ENCODE assay signal across 11 cellular contexts in the genomic region with DNA sequence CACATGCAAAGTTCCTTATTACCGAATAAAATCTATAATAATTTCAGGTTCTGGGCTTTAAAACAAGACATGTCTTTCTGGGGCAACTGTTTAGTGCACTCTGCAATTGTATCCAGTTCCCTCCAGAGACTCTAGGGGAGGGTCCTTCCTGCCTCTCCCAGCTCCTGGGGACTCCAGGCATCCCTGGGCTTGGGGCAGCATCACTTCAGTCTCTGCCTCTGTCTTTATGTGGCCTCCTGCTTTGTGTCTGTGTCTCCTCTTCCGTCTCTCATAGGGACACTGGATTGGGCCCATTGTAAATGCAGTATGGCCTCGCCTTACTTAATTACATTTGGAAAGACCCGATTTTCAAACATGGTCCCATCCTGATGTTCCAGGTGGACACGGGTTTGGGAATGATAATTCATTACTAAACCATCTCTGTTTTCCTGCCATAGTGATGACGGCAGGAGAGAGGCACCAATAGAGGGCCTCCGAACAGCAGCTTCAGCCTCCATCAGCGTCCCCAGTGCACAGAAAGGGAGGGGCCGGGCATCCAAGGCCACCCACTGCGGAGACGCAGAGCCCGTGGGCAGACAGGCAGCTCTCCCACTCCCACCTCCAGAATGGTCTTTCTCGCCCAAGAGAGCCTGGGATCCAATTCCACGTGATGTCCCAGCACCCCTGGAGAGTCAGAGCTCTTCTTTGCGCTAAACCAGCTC. TPM values are rescaled to one million over a fixed set of nuclear protein-coding genes. Genes with fewer than 3 reads are reported as not detected.
DNase-seq lines count a peak whose midpoint lies in the region; ATAC-seq, FAIRE-seq and TF ChIP-seq lines count a peak whose summit lies in the region.
"Had no signal": no experiment of that assay in that cellular context is flagged by ENCODE, and none has a peak within 500 bp of the region (broad histone marks: within the 10 kb centered on the region; RNA-seq: fewer than 3 reads in every experiment).

No MANE protein-coding gene starts in this region.

- H3K4me2 ChIP-seq in endothelial cell of umbilical vein (ENCODE audit: insufficient read depth, low read length), result peak overlapping the region; percentile 37

- intact Hi-C loops in activated CD4-positive, alpha-beta T cell treated with anti-CD3 and anti-CD28 coated beads for 36 hours (cut with DNase I, micrococcal nuclease), result loop anchor here (1.0 to 10.0 kb wide), 8 partner anchors 18 to 1233 kb away; a partner anchor contains a TSS
- intact Hi-C loops in endothelial cell of umbilical vein (cut with micrococcal nuclease), result no loop called here

- peaks cover 31% of the 10 kb centered on the region for H3K36me3 Mint-ChIP-seq in activated CD4-positive, alpha-beta T cell treated with anti-CD3 and anti-CD28 coated beads for 36 hours (ENCODE audit: low read depth)
- peaks cover 56% of the 10 kb centered on the region for H3K36me3 Mint-ChIP-seq in activated CD4-positive, alpha-beta memory T cell treated with anti-CD3 and anti-CD28 coated beads, Interleukin-2, amount 10 ng/mL, durations not matched to agents 7 days and 5 days (ENCODE audit: low read depth)
- H3K36me3 Mint-ChIP-seq in stimulated activated naive CD8-positive, alpha-beta T cell treated with anti-CD3 and anti-CD28 coated beads, Interleukin-15, Interleukin-2, amounts not matched to agents 100 ng/mL and 50 ng/mL, for 24 hours (ENCODE audit: low read depth), result no peaks in the 10 kb centered on the region

- H3K9me3 ChIP-seq in endothelial cell of umbilical vein (replicated peaks; ENCODE audit: control insufficient read depth, insufficient read depth, low read length) (no peaks in the 10 kb centered on the region), gastroesophageal sphincter (no peaks in the 10 kb centered on the region)
- H3K9me3 ChIP-seq: thoracic aorta had no signal

- dilution Hi-C loops in endothelial cell of umbilical vein (cut with MboI; ENCODE audit: extremely low pct_ligation_motif_present, low sequenced_read_pairs), result no loop called here

- H3K36me3 ChIP-seq in endothelial cell of umbilical vein (ENCODE audit: control insufficient read depth in 2 of 2, extremely low read depth in 1 of 2, insufficient read depth in 2 of 2, low read length in 2 of 2) (no peaks in the 10 kb centered on the region), gastroesophageal sphincter (no peaks in the 10 kb centered on the region)
- H3K36me3 ChIP-seq: thoracic aorta had no signal

- H2AFZ ChIP-seq in endothelial cell of umbilical vein (ENCODE audit: low read depth, low read length), result no peak overlapping the region

- H3K27ac ChIP-seq in endothelial cell of umbilical vein (ENCODE audit: insufficient read depth, low read depth, low read length) (no peak overlapping the region), gastroesophageal sphincter (peak overlapping the region in 1 of 4 donors; percentile 41)
- H3K27ac ChIP-seq: thoracic aorta had no signal

- BruUV-seq in endothelial cell of umbilical vein (replicated peaks; lab: Mats Ljungman, UMichigan), result no TSS peak

- peak; percentile 14 for DNase-seq in activated CD4-positive, alpha-beta T cell treated with anti-CD3 and anti-CD28 coated beads for 36 hours
- DNase-seq in activated CD4-positive, alpha-beta T cell treated with anti-CD3 and anti-CD28 coated beads for 4 hours, result no peak
- peak; percentile 22 for DNase-seq in activated CD4-positive, alpha-beta memory T cell treated with anti-CD3 and anti-CD28 coated beads, Interleukin-2, amount 10 ng/mL, durations not matched to agents 7 days and 5 days
- no peak for DNase-seq in endothelial cell of umbilical vein (ENCODE audit: low read depth, low spot score)
- no peak for DNase-seq in KG1 (lab: John Stamatoyannopoulos, UW)
- DNase-seq: amygdala had no signal

- no peak for ATAC-seq in activated CD4-positive, alpha-beta T cell treated with anti-CD3 and anti-CD28 coated beads for 36 hours
- no peak for ATAC-seq in gastroesophageal sphincter
- no peak for ATAC-seq in GM21576 (IDR thresholded peaks at IDR 0.05; ENCODE audit: unreplicated experiment)

- no peaks in the 10 kb centered on the region for H4K20me1 ChIP-seq in endothelial cell of umbilical vein (replicated peaks; ENCODE audit: control insufficient read depth, extremely low read depth, insufficient read depth, low read length)

- H3K4me1 Mint-ChIP-seq in activated CD4-positive, alpha-beta T cell treated with anti-CD3 and anti-CD28 coated beads for 36 hours, result peaks cover 60% of the 10 kb centered on the region
- peaks cover 73% of the 10 kb centered on the region for H3K4me1 Mint-ChIP-seq in activated CD4-positive, alpha-beta memory T cell treated with anti-CD3 and anti-CD28 coated beads, Interleukin-2, amount 10 ng/mL, durations not matched to agents 7 days and 5 days
- peaks cover 63% of the 10 kb centered on the region for H3K4me1 Mint-ChIP-seq in stimulated activated naive CD8-positive, alpha-beta T cell treated with anti-CD3 and anti-CD28 coated beads, Interleukin-15, Interleukin-2, amounts not matched to agents 100 ng/mL and 50 ng/mL, for 24 hours (ENCODE audit: low read depth)

- 67 to 83% methylated on average over 2 to 7 of the region's 15 CpGs for WGBS in gastroesophageal sphincter (ENCODE audit: low coverage in 1 of 2), 2 donors

- no peak for FAIRE-seq in endothelial cell of umbilical vein (lab: Jason Lieb, UNC)
- FAIRE-seq: TTC549 had no signal

- H3K27me3 ChIP-seq in endothelial cell of umbilical vein (ENCODE audit: control insufficient read depth in 2 of 2, insufficient read depth in 2 of 2, low read length in 2 of 2), result peaks cover 2 to 15% of the 10 kb centered on the region in 2 experiments
- peaks cover 56% of the 10 kb centered on the region for H3K27me3 ChIP-seq in gastroesophageal sphincter

- H3K4me3 ChIP-seq in endothelial cell of umbilical vein (replicated peaks in 1 of 3; ENCODE audit: insufficient read depth in 1 of 3, low read depth in 1 of 3, low read length in 3 of 3) (no peak overlapping the region), gastroesophageal sphincter (no peak overlapping the region)
- H3K4me3 ChIP-seq: thoracic aorta had no signal

- H3K9me1 ChIP-seq in endothelial cell of umbilical vein (replicated peaks; ENCODE audit: control insufficient read depth, extremely low read depth, insufficient read depth, low read length), result no peaks in the 10 kb centered on the region

- H3K4me1 ChIP-seq in endothelial cell of umbilical vein (ENCODE audit: control insufficient read depth, extremely low read depth, insufficient read depth, low read length) (peaks cover 12% of the 10 kb centered on the region), gastroesophageal sphincter (no peaks in the 10 kb centered on the region)

- TF ChIP-seq EP300 in gastroesophageal sphincter (IDR thresholded peaks at IDR 0.05), result no peak

- no peak overlapping the region for H3K9ac ChIP-seq in endothelial cell of umbilical vein (replicated peaks; ENCODE audit: extremely low read depth, insufficient read depth, low read length)

- POLR2A ChIA-PET in activated CD4-positive, alpha-beta T cell treated with anti-CD3 and anti-CD28 coated beads for 36 hours (lab: Charles Lee), result no interaction called here
- POLR2A ChIA-PET in activated CD4-positive, alpha-beta memory T cell treated with anti-CD3 and anti-CD28 coated beads, Interleukin-2, amount 10 ng/mL, durations not matched to agents 7 days and 5 days (lab: Charles Lee), result no interaction called here
- POLR2A ChIA-PET in endothelial cell of umbilical vein (lab: Charles Lee), result no interaction called here

- no peaks in the 10 kb centered on the region for H3K27me3 Mint-ChIP-seq in activated CD4-positive, alpha-beta T cell treated with anti-CD3 and anti-CD28 coated beads for 36 hours
- no peaks in the 10 kb centered on the region for H3K27me3 Mint-ChIP-seq in activated CD4-positive, alpha-beta memory T cell treated with anti-CD3 and anti-CD28 coated beads, Interleukin-2, amount 10 ng/mL, durations not matched to agents 7 days and 5 days
- H3K27me3 Mint-ChIP-seq in stimulated activated naive CD8-positive, alpha-beta T cell treated with anti-CD3 and anti-CD28 coated beads, Interleukin-15, Interleukin-2, amounts not matched to agents 100 ng/mL and 50 ng/mL, for 24 hours, result no peaks in the 10 kb centered on the region

- CTCF ChIA-PET in activated CD4-positive, alpha-beta T cell treated with anti-CD3 and anti-CD28 coated beads for 36 hours (lab: Charles Lee), result no interaction called here
- CTCF ChIA-PET in activated CD4-positive, alpha-beta memory T cell treated with anti-CD3 and anti-CD28 coated beads, Interleukin-2, amount 10 ng/mL, durations not matched to agents 7 days and 5 days (lab: Charles Lee), result no interaction called here
- CTCF ChIA-PET in endothelial cell of umbilical vein (lab: Charles Lee), result no interaction called here

- no peaks in the 10 kb centered on the region for H3K79me2 ChIP-seq in endothelial cell of umbilical vein (ENCODE audit: control insufficient read depth, insufficient read depth, low read length)

- H3K27ac Mint-ChIP-seq in activated CD4-positive, alpha-beta T cell treated with anti-CD3 and anti-CD28 coated beads for 36 hours, result peak overlapping the region; percentile 97
- peak overlapping the region; percentile 92 for H3K27ac Mint-ChIP-seq in activated CD4-positive, alpha-beta memory T cell treated with anti-CD3 and anti-CD28 coated beads, Interleukin-2, amount 10 ng/mL, durations not matched to agents 7 days and 5 days
- peak overlapping the region; percentile 87 for H3K27ac Mint-ChIP-seq in stimulated activated naive CD8-positive, alpha-beta T cell treated with anti-CD3 and anti-CD28 coated beads, Interleukin-15, Interleukin-2, amounts not matched to agents 100 ng/mL and 50 ng/mL, for 24 hours

- TF ChIP-seq CTCF in endothelial cell of umbilical vein (IDR thresholded peaks at IDR 0.05; ENCODE audit: extremely low read depth in 1 of 2, insufficient read depth in 1 of 2, low read depth in 1 of 2, low read length in 2 of 2) (no peak), gastroesophageal sphincter (IDR thresholded peaks at IDR 0.05) (no peak)

- H3K9me3 Mint-ChIP-seq in activated CD4-positive, alpha-beta T cell treated with anti-CD3 and anti-CD28 coated beads for 36 hours (ENCODE audit: low read depth), result no peaks in the 10 kb centered on the region
- H3K9me3 Mint-ChIP-seq in activated CD4-positive, alpha-beta memory T cell treated with anti-CD3 and anti-CD28 coated beads, Interleukin-2, amount 10 ng/mL, durations not matched to agents 7 days and 5 days, result no peaks in the 10 kb centered on the region
- H3K9me3 Mint-ChIP-seq in stimulated activated naive CD8-positive, alpha-beta T cell treated with anti-CD3 and anti-CD28 coated beads, Interleukin-15, Interleukin-2, amounts not matched to agents 100 ng/mL and 50 ng/mL, for 24 hours, result no peaks in the 10 kb centered on the region

- H3K4me3 Mint-ChIP-seq in activated CD4-positive, alpha-beta T cell treated with anti-CD3 and anti-CD28 coated beads for 36 hours, result peak overlapping the region; percentile 53
- H3K4me3 Mint-ChIP-seq in activated CD4-positive, alpha-beta memory T cell treated with anti-CD3 and anti-CD28 coated beads, Interleukin-2, amount 10 ng/mL, durations not matched to agents 7 days and 5 days, result peak overlapping the region; percentile 85
- H3K4me3 Mint-ChIP-seq in stimulated activated naive CD8-positive, alpha-beta T cell treated with anti-CD3 and anti-CD28 coated beads, Interleukin-15, Interleukin-2, amounts not matched to agents 100 ng/mL and 50 ng/mL, for 24 hours, result peak overlapping the region; percentile 44

- no peak for TF ChIP-seq POLR2A in endothelial cell of umbilical vein (IDR thresholded peaks at IDR 0.05; ENCODE audit: low read depth, low read length)
- TF ChIP-seq POLR2A in gastroesophageal sphincter (IDR thresholded peaks at IDR 0.05), result no peak

RNA-seq across cellular contexts. Expression of a gene that starts 11.0 kb away (rescaled TPM):
- total RNA-seq in activated CD4-positive, alpha-beta T cell treated with anti-CD3 and anti-CD28 coated beads for 36 hours, result 10 to 100 TPM; 33.9 to 38.3 TPM
- 10 to 100 TPM; 62.2 to 63.3 TPM for total RNA-seq in activated CD4-positive, alpha-beta memory T cell treated with anti-CD3 and anti-CD28 coated beads, Interleukin-2, amount 10 ng/mL, durations not matched to agents 7 days and 5 days
- total RNA-seq in endothelial cell of umbilical vein, result 27.1 and 28.8 TPM in 2 replicates
- 29.9 and 33.1 TPM in 2 replicates for polyA plus RNA-seq in endothelial cell of umbilical vein
- 22.0 and 27.0 TPM in 2 replicates for polyA plus RNA-seq in endothelial cell of umbilical vein (2011; cell fraction: cytosol; rRNA removed)
- 22.1 and 24.7 TPM in 2 replicates for polyA plus RNA-seq in endothelial cell of umbilical vein (2011; cell fraction: nucleus; rRNA removed)
- 30.0 and 47.7 TPM in 2 replicates for polyA plus RNA-seq in endothelial cell of umbilical vein (2012)
- polyA minus RNA-seq in endothelial cell of umbilical vein, result 21.4 and 21.7 TPM in 2 replicates
- 9.5 TPM for polyA minus RNA-seq in endothelial cell of umbilical vein (2011; cell fraction: cytosol; rRNA and poly(A)+ RNA removed)
- polyA minus RNA-seq in endothelial cell of umbilical vein (2011; cell fraction: nucleus; rRNA and poly(A)+ RNA removed), result 9.8 and 14.1 TPM in 2 replicates
- total RNA-seq in gastroesophageal sphincter, result 10 to 100 TPM; 29.7 to 35.1 (median 32.5) TPM

Comparison
In these comparisons a context has a peak if more than half of its experiments do, and no peak if none do; other contexts are left out.
1. DNase-seq: peak in activated CD4-positive, alpha-beta T cell treated with anti-CD3 and anti-CD28 coated beads for 36 hours (single experiment) and activated CD4-positive, alpha-beta memory T cell treated with anti-CD3 and anti-CD28 coated beads, Interleukin-2, amount 10 ng/mL, durations not matched to agents 7 days and 5 days (single experiment); none in activated CD4-positive, alpha-beta T cell treated with anti-CD3 and anti-CD28 coated beads for 4 hours (0 of 2), endothelial cell of umbilical vein (single experiment) and KG1 (single experiment).
2. Peak in every context shown above with its lines, with median percentiles within 50 percentile points of each other: H3K27ac Mint-ChIP-seq and H3K4me3 Mint-ChIP-seq.